In the genomic region with DNA sequence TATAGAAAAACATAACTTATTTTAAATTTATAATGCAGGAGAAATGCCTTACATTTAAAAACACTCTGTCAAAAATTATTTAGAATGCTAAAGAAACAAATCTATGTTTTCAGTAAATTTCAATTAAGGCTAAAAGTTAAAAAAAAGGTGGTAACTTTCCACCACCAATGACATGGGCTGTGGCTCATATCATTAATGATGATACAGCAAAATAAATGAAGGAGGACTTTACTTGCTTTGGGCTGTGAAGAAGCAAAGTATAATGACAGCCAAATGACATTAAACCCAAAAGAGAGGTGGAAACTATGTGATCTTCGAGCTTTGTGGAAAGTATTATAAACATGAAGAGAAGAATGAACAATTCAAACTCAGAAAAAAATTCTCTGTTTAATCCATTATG, we compare ENCODE assay signal across 26 cellular contexts.
"Had no signal": no experiment of that assay in that cellular context is flagged by ENCODE, and none has a peak within 500 bp of the region (broad histone marks: within the 10 kb centered on the region; RNA-seq: fewer than 3 reads in every experiment).

No MANE protein-coding gene starts in this region.

- H3K27me3 Mint-ChIP-seq: brain had no signal

- FAIRE-seq: astrocyte had no signal

- H3K36me3 Mint-ChIP-seq: activated CD8-positive, alpha-beta memory T cell treated with anti-CD3 and anti-CD28 coated beads, Interleukin-2, amount 10 ng/mL, durations not matched to agents 7 days and 5 days; brain; WTC11 had no signal

- H3K9me3 ChIP-seq: Peyer's patch, SJCRH30 had no signal

- H3K36me3 ChIP-seq: Peyer's patch, SJCRH30 had no signal

- H3K9me3 Mint-ChIP-seq: activated naive CD4-positive, alpha-beta T cell treated with anti-CD3 and anti-CD28 coated beads, Interleukin-2, amount 50 U/mL, for 24 hours; activated T-cell treated with anti-CD3 and anti-CD28 coated beads, Interleukin-2, amount 50 U/mL, for 24 hours; brain; central memory CD8-positive, alpha-beta T cell; WTC11 had no signal

- H3K4me1 ChIP-seq: Peyer's patch, SJCRH30 had no signal

- H3K27ac ChIP-seq: Peyer's patch, RWPE1, SJCRH30 had no signal

- H3K27ac Mint-ChIP-seq: activated CD8-positive, alpha-beta memory T cell treated with anti-CD3 and anti-CD28 coated beads, Interleukin-2, amount 10 ng/mL, durations not matched to agents 7 days and 5 days; activated naive CD4-positive, alpha-beta T cell treated with anti-CD3 and anti-CD28 coated beads, Interleukin-2, amount 50 U/mL, for 24 hours; activated T-cell treated with anti-CD3 and anti-CD28 coated beads, Interleukin-2, amount 50 U/mL, for 24 hours; activated T-helper 1 cell treated with anti-CD3 and anti-CD28 coated beads, Interleukin-12 subunit alpha, Interleukin-12 subunit beta, Interleukin-2, Interleukin-4 antibody, amounts not matched to agents 30 ng/mL and 10 ng/mL and 1 ng/mL, durations not matched to agents 14 hours and 24 hours and 36 hours; T-helper 17 cell; WTC11 had no signal

- H3K27me3 ChIP-seq: Peyer's patch, SJCRH30 had no signal

- ATAC-seq: activated CD8-positive, alpha-beta memory T cell treated with anti-CD3 and anti-CD28 coated beads, Interleukin-2, amount 10 ng/mL, durations not matched to agents 7 days and 5 days; T-helper 17 cell; WTC11 had no signal

- DNase-seq: activated CD4-positive, alpha-beta T cell treated with anti-CD3 and anti-CD28 coated beads for 48 hours; activated CD4-positive, alpha-beta T cell treated with anti-CD3 and anti-CD28 coated beads, Interleukin-2, amount 50 U/mL, for 4 hours; activated CD4-positive, CD25-positive, alpha-beta regulatory T cell treated with anti-CD3 and anti-CD28 coated beads, Interleukin-2, amount 50 U/mL, for 72 hours; activated CD8-positive, alpha-beta memory T cell treated with anti-CD3 and anti-CD28 coated beads, Interleukin-2, amount 10 ng/mL, durations not matched to agents 7 days and 5 days; activated effector memory CD4-positive, alpha-beta T cell treated with Interleukin-2 at 50 U/mL for 16 hours; activated naive CD4-positive, alpha-beta T cell; activated T-cell treated with anti-CD3 and anti-CD28 coated beads, Interleukin-2, amount 50 U/mL, for 24 hours; amniotic stem cell; Kasumi-1; NCI-H1048; NCI-H146; NCI-H187 treated with DMSO at 0.1 percent for 48 hours; NCI-H2081 treated with DMSO at 0.1 percent for 48 hours; NCI-H524; Peyer's patch; Right ventricle myocardium superior; SJCRH30; T-helper 17 cell; T-helper 9 cell had no signal

- H3K4me3 ChIP-seq: Peyer's patch, SJCRH30 had no signal

- H3K4me3 Mint-ChIP-seq: activated CD8-positive, alpha-beta memory T cell treated with anti-CD3 and anti-CD28 coated beads, Interleukin-2, amount 10 ng/mL, durations not matched to agents 7 days and 5 days; activated naive CD4-positive, alpha-beta T cell treated with anti-CD3 and anti-CD28 coated beads, Interleukin-2, amount 50 U/mL, for 24 hours; activated T-cell treated with anti-CD3 and anti-CD28 coated beads, Interleukin-2, amount 50 U/mL, for 24 hours; activated T-helper 1 cell treated with anti-CD3 and anti-CD28 coated beads, Interleukin-12 subunit alpha, Interleukin-12 subunit beta, Interleukin-2, Interleukin-4 antibody, amounts not matched to agents 30 ng/mL and 10 ng/mL and 1 ng/mL, durations not matched to agents 14 hours and 24 hours and 36 hours; brain; central memory CD8-positive, alpha-beta T cell; T-helper 17 cell; WTC11 had no signal

- H3K4me1 Mint-ChIP-seq: activated CD8-positive, alpha-beta memory T cell treated with anti-CD3 and anti-CD28 coated beads, Interleukin-2, amount 10 ng/mL, durations not matched to agents 7 days and 5 days; activated naive CD4-positive, alpha-beta T cell treated with anti-CD3 and anti-CD28 coated beads, Interleukin-2, amount 50 U/mL, for 24 hours; central memory CD8-positive, alpha-beta T cell; T-helper 17 cell had no signal
